1 cellular context compared by ENCODE assay signal in genomic region chr10:112261281-112261822, GRCh38.
TF ChIP-seq lines count a peak whose summit lies in the region.

No MANE protein-coding gene starts in this region.

TF ChIP-seq in HepG2, 621 proteins besides CTCF, POLR2A, EP300 and RAD21 (continued from another document and continues in another):
- TF ChIP-seq HINFP (CRISPR knock-in tag; IDR thresholded peaks at IDR 0.05; ENCODE audit: low read depth) (peak; percentile 92), ZNF329 (CRISPR knock-in tag; IDR thresholded peaks at IDR 0.05; ENCODE audit: low read depth) (no peak), RORA (CRISPR knock-in tag; IDR thresholded peaks at IDR 0.05) (0 out of 2 replicates have a peak, but pooled peaks have one; percentile 81), ZNF484 (CRISPR knock-in tag; IDR thresholded peaks at IDR 0.05; ENCODE audit: borderline replicate concordance, low read depth) (no peak), HNRNPUL1 (IDR thresholded peaks at IDR 0.05; ENCODE audit: low read depth, low read length) (no peak), SP1 (IDR thresholded peaks at IDR 0.05) (no peak), SP1 (CRISPR knock-in tag; IDR thresholded peaks at IDR 0.05) (peak; percentile 31; the same call in 1 of the 2 replicates), ZNF264 (CRISPR knock-in tag; IDR thresholded peaks at IDR 0.05) (peak; percentile 92), ZC3H4 (CRISPR knock-in tag; IDR thresholded peaks at IDR 0.05; ENCODE audit: borderline replicate concordance) (no peak; the same call in 1 of the 2 replicates), ZNF124 (CRISPR knock-in tag; IDR thresholded peaks at IDR 0.05) (peak; percentile 94), E2F2 (CRISPR knock-in tag; IDR thresholded peaks at IDR 0.05; ENCODE audit: borderline replicate concordance) (no peak), SOX13 (IDR thresholded peaks at IDR 0.05) (peak; percentile 94), SOX13 (CRISPR knock-in tag; conservative IDR thresholded peaks at IDR 0.05 in 1 of 2, IDR thresholded peaks at IDR 0.05 in 1 of 2) (peak in 1 of 2 experiments; percentile 99; a peak in 2 of 4 replicates), NCOR1 (IDR thresholded peaks at IDR 0.05; ENCODE audit: borderline replicate concordance, low read length) (peak; percentile 100), MEIS2 (CRISPR knock-in tag; IDR thresholded peaks at IDR 0.05) (peak; percentile 97), MED1 (CRISPR knock-in tag; IDR thresholded peaks at IDR 0.05) (peak; percentile 100), CEBPB (IDR thresholded peaks at IDR 0.05; ENCODE audit: borderline replicate concordance, low read depth, low read length) (peak; percentile 95), ZNF121 (CRISPR knock-in tag; IDR thresholded peaks at IDR 0.05) (no peak), BCL3 (CRISPR knock-in tag; IDR thresholded peaks at IDR 0.05) (peak; percentile 79; the same call in 1 of the 2 replicates), ADNP (CRISPR knock-in tag; IDR thresholded peaks at IDR 0.05) (no peak), SIX1 (CRISPR knock-in tag; IDR thresholded peaks at IDR 0.05; ENCODE audit: borderline replicate concordance) (peak; percentile 94), MXD3 (CRISPR knock-in tag; IDR thresholded peaks at IDR 0.05) (peak; percentile 29; the same call in 1 of the 2 replicates), ZSCAN30 (CRISPR knock-in tag; IDR thresholded peaks at IDR 0.05) (no peak), NFIC (IDR thresholded peaks at IDR 0.05; ENCODE audit: low read length) (peak; percentile 98), IKZF4 (CRISPR knock-in tag; IDR thresholded peaks at IDR 0.05; ENCODE audit: borderline replicate concordance, low read depth, not compliant biosample characterization) (no peak), ZSCAN22 (CRISPR knock-in tag; IDR thresholded peaks at IDR 0.05) (peak; percentile 62; the same call in 1 of the 2 replicates), NFKB2 (CRISPR knock-in tag; IDR thresholded peaks at IDR 0.05; ENCODE audit: borderline replicate concordance) (no peak), KMT2B (CRISPR knock-in tag; IDR thresholded peaks at IDR 0.05) (peak; percentile 72), ZNF710 (CRISPR knock-in tag; IDR thresholded peaks at IDR 0.05; ENCODE audit: borderline replicate concordance) (peak; percentile 99), RCOR2 (CRISPR knock-in tag; IDR thresholded peaks at IDR 0.05) (peak; percentile 98), ZKSCAN5 (CRISPR knock-in tag; IDR thresholded peaks at IDR 0.05) (no peak), ZNF343 (CRISPR knock-in tag; IDR thresholded peaks at IDR 0.05) (peak; percentile 72; the same call in 1 of the 2 replicates), KDM6A (CRISPR knock-in tag; IDR thresholded peaks at IDR 0.05; ENCODE audit: low read depth) (peak; percentile 93), ZNF598 (CRISPR knock-in tag; IDR thresholded peaks at IDR 0.05; ENCODE audit: borderline replicate concordance) (no peak), ZNF460 (CRISPR knock-in tag; IDR thresholded peaks at IDR 0.05; ENCODE audit: borderline replicate concordance) (peak; percentile 54; the same call in 1 of the 2 replicates)
- TF ChIP-seq, protein P1, sequence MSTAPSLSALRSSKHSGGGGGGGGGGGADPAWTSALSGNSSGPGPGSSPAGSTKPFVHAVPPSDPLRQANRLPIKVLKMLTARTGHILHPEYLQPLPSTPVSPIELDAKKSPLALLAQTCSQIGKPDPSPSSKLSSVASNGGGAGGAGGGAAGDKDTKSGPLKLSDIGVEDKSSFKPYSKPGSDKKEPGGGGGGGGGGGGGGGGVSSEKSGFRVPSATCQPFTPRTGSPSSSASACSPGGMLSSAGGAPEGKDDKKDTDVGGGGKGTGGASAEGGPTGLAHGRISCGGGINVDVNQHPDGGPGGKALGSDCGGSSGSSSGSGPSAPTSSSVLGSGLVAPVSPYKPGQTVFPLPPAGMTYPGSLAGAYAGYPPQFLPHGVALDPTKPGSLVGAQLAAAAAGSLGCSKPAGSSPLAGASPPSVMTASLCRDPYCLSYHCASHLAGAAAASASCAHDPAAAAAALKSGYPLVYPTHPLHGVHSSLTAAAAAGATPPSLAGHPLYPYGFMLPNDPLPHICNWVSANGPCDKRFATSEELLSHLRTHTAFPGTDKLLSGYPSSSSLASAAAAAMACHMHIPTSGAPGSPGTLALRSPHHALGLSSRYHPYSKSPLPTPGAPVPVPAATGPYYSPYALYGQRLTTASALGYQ (CRISPR knock-in tag; IDR thresholded peaks at IDR 0.05), result peak; percentile 99
- TF ChIP-seq, protein P2, sequence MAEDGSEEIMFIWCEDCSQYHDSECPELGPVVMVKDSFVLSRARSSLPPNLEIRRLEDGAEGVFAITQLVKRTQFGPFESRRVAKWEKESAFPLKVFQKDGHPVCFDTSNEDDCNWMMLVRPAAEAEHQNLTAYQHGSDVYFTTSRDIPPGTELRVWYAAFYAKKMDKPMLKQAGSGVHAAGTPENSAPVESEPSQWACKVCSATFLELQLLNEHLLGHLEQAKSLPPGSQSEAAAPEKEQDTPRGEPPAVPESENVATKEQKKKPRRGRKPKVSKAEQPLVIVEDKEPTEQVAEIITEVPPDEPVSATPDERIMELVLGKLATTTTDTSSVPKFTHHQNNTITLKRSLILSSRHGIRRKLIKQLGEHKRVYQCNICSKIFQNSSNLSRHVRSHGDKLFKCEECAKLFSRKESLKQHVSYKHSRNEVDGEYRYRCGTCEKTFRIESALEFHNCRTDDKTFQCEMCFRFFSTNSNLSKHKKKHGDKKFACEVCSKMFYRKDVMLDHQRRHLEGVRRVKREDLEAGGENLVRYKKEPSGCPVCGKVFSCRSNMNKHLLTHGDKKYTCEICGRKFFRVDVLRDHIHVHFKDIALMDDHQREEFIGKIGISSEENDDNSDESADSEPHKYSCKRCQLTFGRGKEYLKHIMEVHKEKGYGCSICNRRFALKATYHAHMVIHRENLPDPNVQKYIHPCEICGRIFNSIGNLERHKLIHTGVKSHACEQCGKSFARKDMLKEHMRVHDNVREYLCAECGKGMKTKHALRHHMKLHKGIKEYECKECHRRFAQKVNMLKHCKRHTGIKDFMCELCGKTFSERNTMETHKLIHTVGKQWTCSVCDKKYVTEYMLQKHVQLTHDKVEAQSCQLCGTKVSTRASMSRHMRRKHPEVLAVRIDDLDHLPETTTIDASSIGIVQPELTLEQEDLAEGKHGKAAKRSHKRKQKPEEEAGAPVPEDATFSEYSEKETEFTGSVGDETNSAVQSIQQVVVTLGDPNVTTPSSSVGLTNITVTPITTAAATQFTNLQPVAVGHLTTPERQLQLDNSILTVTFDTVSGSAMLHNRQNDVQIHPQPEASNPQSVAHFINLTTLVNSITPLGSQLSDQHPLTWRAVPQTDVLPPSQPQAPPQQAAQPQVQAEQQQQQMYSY (CRISPR knock-in tag; IDR thresholded peaks at IDR 0.05), result peak; percentile 36; the same call in 1 of the 2 replicates
- TF ChIP-seq, protein P3, sequence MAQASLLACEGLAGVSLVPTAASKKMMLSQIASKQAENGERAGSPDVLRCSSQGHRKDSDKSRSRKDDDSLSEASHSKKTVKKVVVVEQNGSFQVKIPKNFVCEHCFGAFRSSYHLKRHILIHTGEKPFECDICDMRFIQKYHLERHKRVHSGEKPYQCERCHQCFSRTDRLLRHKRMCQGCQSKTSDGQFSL (CRISPR knock-in tag; IDR thresholded peaks at IDR 0.05), result peak; percentile 41; the same call in 1 of the 2 replicates
- TF ChIP-seq, protein P4, sequence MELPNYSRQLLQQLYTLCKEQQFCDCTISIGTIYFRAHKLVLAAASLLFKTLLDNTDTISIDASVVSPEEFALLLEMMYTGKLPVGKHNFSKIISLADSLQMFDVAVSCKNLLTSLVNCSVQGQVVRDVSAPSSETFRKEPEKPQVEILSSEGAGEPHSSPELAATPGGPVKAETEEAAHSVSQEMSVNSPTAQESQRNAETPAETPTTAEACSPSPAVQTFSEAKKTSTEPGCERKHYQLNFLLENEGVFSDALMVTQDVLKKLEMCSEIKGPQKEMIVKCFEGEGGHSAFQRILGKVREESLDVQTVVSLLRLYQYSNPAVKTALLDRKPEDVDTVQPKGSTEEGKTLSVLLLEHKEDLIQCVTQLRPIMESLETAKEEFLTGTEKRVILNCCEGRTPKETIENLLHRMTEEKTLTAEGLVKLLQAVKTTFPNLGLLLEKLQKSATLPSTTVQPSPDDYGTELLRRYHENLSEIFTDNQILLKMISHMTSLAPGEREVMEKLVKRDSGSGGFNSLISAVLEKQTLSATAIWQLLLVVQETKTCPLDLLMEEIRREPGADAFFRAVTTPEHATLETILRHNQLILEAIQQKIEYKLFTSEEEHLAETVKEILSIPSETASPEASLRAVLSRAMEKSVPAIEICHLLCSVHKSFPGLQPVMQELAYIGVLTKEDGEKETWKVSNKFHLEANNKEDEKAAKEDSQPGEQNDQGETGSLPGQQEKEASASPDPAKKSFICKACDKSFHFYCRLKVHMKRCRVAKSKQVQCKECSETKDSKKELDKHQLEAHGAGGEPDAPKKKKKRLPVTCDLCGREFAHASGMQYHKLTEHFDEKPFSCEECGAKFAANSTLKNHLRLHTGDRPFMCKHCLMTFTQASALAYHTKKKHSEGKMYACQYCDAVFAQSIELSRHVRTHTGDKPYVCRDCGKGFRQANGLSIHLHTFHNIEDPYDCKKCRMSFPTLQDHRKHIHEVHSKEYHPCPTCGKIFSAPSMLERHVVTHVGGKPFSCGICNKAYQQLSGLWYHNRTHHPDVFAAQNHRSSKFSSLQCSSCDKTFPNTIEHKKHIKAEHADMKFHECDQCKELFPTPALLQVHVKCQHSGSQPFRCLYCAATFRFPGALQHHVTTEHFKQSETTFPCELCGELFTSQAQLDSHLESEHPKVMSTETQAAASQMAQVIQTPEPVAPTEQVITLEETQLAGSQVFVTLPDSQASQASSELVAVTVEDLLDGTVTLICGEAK (IDR thresholded peaks at IDR 0.05), result no peak
- TF ChIP-seq, protein P4 (CRISPR knock-in tag; IDR thresholded peaks at IDR 0.05), result peak; percentile 42; the same call in 1 of the 2 replicates
